Comparison of ENCODE assay signal across 26 cellular contexts in the genomic region with DNA sequence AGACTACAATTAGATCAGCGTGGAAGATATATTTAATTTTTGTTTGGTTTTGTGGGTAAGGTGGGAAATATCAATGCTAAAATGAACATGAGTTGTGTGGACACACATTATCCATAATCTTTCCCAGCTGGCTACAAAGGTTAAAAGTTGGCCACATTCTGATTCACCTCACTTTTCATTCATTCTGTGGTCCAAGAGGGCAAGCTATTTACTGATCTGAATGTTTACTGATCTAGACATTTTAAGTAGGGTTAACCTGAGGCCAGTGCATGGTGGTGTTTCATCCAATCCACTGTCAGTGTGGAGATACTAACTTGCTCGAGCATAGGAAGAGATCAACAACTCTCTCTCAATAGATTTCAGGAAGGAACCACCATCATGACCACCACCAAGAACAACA.
A peak's percentile ranks its signal among the peaks of the same experiment; 100 is the strongest.
DNase-seq lines count a peak whose midpoint lies in the region; ATAC-seq and TF ChIP-seq lines count a peak whose summit lies in the region.
"Had no signal": no experiment of that assay in that cellular context is flagged by ENCODE, and none has a peak within 500 bp of the region (broad histone marks: within the 10 kb centered on the region; RNA-seq: fewer than 3 reads in every experiment).

No MANE protein-coding gene starts in this region.

- no peaks in the 10 kb centered on the region for H3K27me3 Mint-ChIP-seq in natural killer cell (ENCODE audit: low read depth in 2 of 2)
- no peaks in the 10 kb centered on the region for H3K27me3 Mint-ChIP-seq in natural killer cell treated with Interleukin-12 subunit alpha and Interleukin-12 subunit beta and Interleukin-15 and Interleukin-18, amount 100 ng/mL, for 72 hours
- no peaks in the 10 kb centered on the region for H3K27me3 Mint-ChIP-seq in glutamatergic neuron (ENCODE audit: unreplicated experiment)
- H3K27me3 Mint-ChIP-seq in nephron (ENCODE audit: low read depth): no peaks in the 10 kb centered on the region
- H3K27me3 Mint-ChIP-seq: activated CD8-positive, alpha-beta T cell treated with anti-CD3 and anti-CD28 coated beads for 36 hours; activated naive CD8-positive, alpha-beta T cell treated with anti-CD3 and anti-CD28 coated beads, Interleukin-2, amount 50 U/mL, for 24 hours; CD4-positive, alpha-beta memory T cell had no signal

- no peak for DNase-seq in natural killer cell
- no peak for DNase-seq in natural killer cell treated with Interleukin-12 subunit alpha and Interleukin-12 subunit beta and Interleukin-15 and Interleukin-18, amount 100 ng/mL, for 72 hours (ENCODE audit: low spot score)
- no peak for DNase-seq in glutamatergic neuron
- DNase-seq in heart left ventricle: no peak
- no peak for DNase-seq in NCI-H2029 (lab: John Stamatoyannopoulos, UW)
- no peak for DNase-seq in putamen (ENCODE audit: low spot score)
- no peak for DNase-seq in midbrain (lab: John Stamatoyannopoulos, UW)
- DNase-seq: 8988T; activated CD4-positive, CD25-positive, alpha-beta regulatory T cell treated with anti-CD3 and anti-CD28 coated beads, Interleukin-2, amount 50 U/mL, for 72 hours; activated CD8-positive, alpha-beta T cell treated with anti-CD3 and anti-CD28 coated beads for 36 hours; activated effector memory CD4-positive, alpha-beta T cell treated with anti-CD3 and anti-CD28 coated beads, Interleukin-2, amount 50 U/mL, for 16 hours; activated naive CD8-positive, alpha-beta T cell treated with anti-CD3 and anti-CD28 coated beads, Interleukin-2, amount 50 U/mL, for 24 hours; activated T-cell treated with anti-CD3 and anti-CD28 coated beads for 4 hours; CD4-positive, alpha-beta memory T cell; cortex of kidney; endodermal cell; H9; left ventricle myocardium superior; NCI-H1048; NCI-H187 treated with DMSO at 0.1 percent for 48 hours; nucleus accumbens; right cardiac atrium; Right ventricle myocardium superior; testis had no signal

- intact Hi-C loops in natural killer cell (cut with micrococcal nuclease): no loop called here
- intact Hi-C loops in heart left ventricle (cut with DNase I): loop anchor here in 2 of 10 donors (5.0 to 10.0 kb wide), 2 partner anchors 106 to 179 kb away; a partner anchor contains a TSS

- no peaks in the 10 kb centered on the region for H3K9me3 ChIP-seq in heart left ventricle
- H3K9me3 ChIP-seq: testis had no signal

- H3K4me1 ChIP-seq in heart left ventricle: peaks cover 0 to 28% (median 16%) of the 10 kb centered on the region in 12 donors
- H3K4me1 ChIP-seq: testis had no signal

- no peaks in the 10 kb centered on the region for H3K9me3 Mint-ChIP-seq in natural killer cell
- no peaks in the 10 kb centered on the region for H3K9me3 Mint-ChIP-seq in natural killer cell treated with Interleukin-12 subunit alpha and Interleukin-12 subunit beta and Interleukin-15 and Interleukin-18, amount 100 ng/mL, for 72 hours
- peaks cover 4% of the 10 kb centered on the region for H3K9me3 Mint-ChIP-seq in glutamatergic neuron (ENCODE audit: unreplicated experiment)
- no peaks in the 10 kb centered on the region for H3K9me3 Mint-ChIP-seq in nephron
- H3K9me3 Mint-ChIP-seq: activated CD8-positive, alpha-beta T cell treated with anti-CD3 and anti-CD28 coated beads for 36 hours; activated naive CD8-positive, alpha-beta T cell treated with anti-CD3 and anti-CD28 coated beads, Interleukin-2, amount 50 U/mL, for 24 hours; CD4-positive, alpha-beta memory T cell; endodermal cell; H9 had no signal

- peaks cover 45 to 49% of the 10 kb centered on the region in 2 donors for H3K4me1 Mint-ChIP-seq in natural killer cell
- peaks cover 35 to 45% of the 10 kb centered on the region in 2 donors for H3K4me1 Mint-ChIP-seq in natural killer cell treated with Interleukin-12 subunit alpha and Interleukin-12 subunit beta and Interleukin-15 and Interleukin-18, amount 100 ng/mL, for 72 hours (ENCODE audit: low read depth in 2 of 2)
- peaks cover 15% of the 10 kb centered on the region for H3K4me1 Mint-ChIP-seq in glutamatergic neuron (ENCODE audit: low read depth, unreplicated experiment)
- H3K4me1 Mint-ChIP-seq in nephron: peaks cover 24% of the 10 kb centered on the region

- no peak for TF ChIP-seq POLR2A in heart left ventricle (IDR thresholded peaks at IDR 0.05)

- H3K27ac ChIP-seq in heart left ventricle: peak overlapping the region in 1 of 12 donors; percentile 1
- H3K27ac ChIP-seq: KMS-11, testis had no signal

- H3K27me3 ChIP-seq in heart left ventricle: no peaks in the 10 kb centered on the region
- H3K27me3 ChIP-seq: testis had no signal

- no peak overlapping the region for H3K4me3 ChIP-seq in heart left ventricle
- H3K4me3 ChIP-seq: testis had no signal

- H3K27ac Mint-ChIP-seq in natural killer cell (peak overlapping the region; percentile 39 to 70), glutamatergic neuron (ENCODE audit: unreplicated experiment) (peak overlapping the region; percentile 10), nephron (peak overlapping the region in 2 of 3 experiments; percentile 34 to 72)
- H3K27ac Mint-ChIP-seq in natural killer cell treated with Interleukin-12 subunit alpha and Interleukin-12 subunit beta and Interleukin-15 and Interleukin-18, amount 100 ng/mL, for 72 hours: peak overlapping the region in 1 of 2 donors; percentile 2
- H3K27ac Mint-ChIP-seq: activated CD8-positive, alpha-beta T cell treated with anti-CD3 and anti-CD28 coated beads for 36 hours; activated naive CD8-positive, alpha-beta T cell treated with anti-CD3 and anti-CD28 coated beads, Interleukin-2, amount 50 U/mL, for 24 hours; CD4-positive, alpha-beta memory T cell; endodermal cell; H9 had no signal

- H3K4me3 Mint-ChIP-seq in natural killer cell: no peak overlapping the region
- no peak overlapping the region for H3K4me3 Mint-ChIP-seq in natural killer cell treated with Interleukin-12 subunit alpha and Interleukin-12 subunit beta and Interleukin-15 and Interleukin-18, amount 100 ng/mL, for 72 hours
- H3K4me3 Mint-ChIP-seq in glutamatergic neuron (ENCODE audit: unreplicated experiment): no peak overlapping the region
- H3K4me3 Mint-ChIP-seq in nephron: no peak overlapping the region
- H3K4me3 Mint-ChIP-seq: activated CD8-positive, alpha-beta T cell treated with anti-CD3 and anti-CD28 coated beads for 36 hours; activated naive CD8-positive, alpha-beta T cell treated with anti-CD3 and anti-CD28 coated beads, Interleukin-2, amount 50 U/mL, for 24 hours; CD4-positive, alpha-beta memory T cell; endodermal cell; H9 had no signal

- peaks cover 16% of the 10 kb centered on the region for H3K36me3 Mint-ChIP-seq in natural killer cell
- H3K36me3 Mint-ChIP-seq in natural killer cell treated with Interleukin-12 subunit alpha and Interleukin-12 subunit beta and Interleukin-15 and Interleukin-18, amount 100 ng/mL, for 72 hours: peaks cover 12% of the 10 kb centered on the region
- H3K36me3 Mint-ChIP-seq in glutamatergic neuron (ENCODE audit: unreplicated experiment): no peaks in the 10 kb centered on the region
- peaks cover 56% of the 10 kb centered on the region for H3K36me3 Mint-ChIP-seq in nephron (ENCODE audit: low read depth)

- TF ChIP-seq CTCF in natural killer cell (IDR thresholded peaks at IDR 0.05) (no peak), glutamatergic neuron (IDR thresholded peaks at IDR 0.05; ENCODE audit: partially characterized antibody, unreplicated experiment) (no peak), nephron (IDR thresholded peaks at IDR 0.05; ENCODE audit: unreplicated experiment in 3 of 3) (no peak), heart left ventricle (IDR thresholded peaks at IDR 0.05) (no peak)

- no peak for ATAC-seq in natural killer cell
- ATAC-seq in natural killer cell treated with Interleukin-12 subunit alpha and Interleukin-12 subunit beta and Interleukin-15 and Interleukin-18, amount 100 ng/mL, for 72 hours: no peak
- ATAC-seq in heart left ventricle: no peak
- ATAC-seq: activated CD8-positive, alpha-beta T cell treated with anti-CD3 and anti-CD28 coated beads for 36 hours; activated naive CD8-positive, alpha-beta T cell treated with anti-CD3 and anti-CD28 coated beads, Interleukin-2, amount 50 U/mL, for 24 hours; left ventricle myocardium superior; right cardiac atrium had no signal

- WGBS in heart left ventricle, 4 donors: 78 to 91% (median 85%) methylated on average over 2 of the region's 2 CpGs

- H3K36me3 ChIP-seq in heart left ventricle: peaks cover 0 to 68% (median 47%) of the 10 kb centered on the region in 9 donors
